Comparison of ENCODE assay signal across 21 cellular contexts in genomic region chr1:73617145-73617544, GRCh38.
"Had no signal": no experiment of that assay in that cellular context is flagged by ENCODE, and none has a peak within 500 bp of the region (broad histone marks: within the 10 kb centered on the region; RNA-seq: fewer than 3 reads in every experiment).

No MANE protein-coding gene starts in this region.

- H3K36me3 Mint-ChIP-seq: mesothelial cell of epicardium, naive B cell had no signal

- H2AFZ ChIP-seq: hepatocyte had no signal

- H3K79me2 ChIP-seq: hepatocyte had no signal

- ATAC-seq: effector memory CD8-positive, alpha-beta T cell; foreskin keratinocyte; gastroesophageal sphincter; heart left ventricle; left cardiac atrium; left lung; left ventricle myocardium superior; mucosa of descending colon had no signal

- H3K4me1 Mint-ChIP-seq: immature natural killer cell, mesothelial cell of epicardium, naive B cell had no signal

- DNase-seq: colonic mucosa; cortex of kidney; effector CD8-positive, alpha-beta T cell; effector memory CD8-positive, alpha-beta T cell; foreskin keratinocyte; heart left ventricle; hypothalamus; immature natural killer cell; islet precursor cell; left cardiac atrium; left lung; left ventricle myocardium superior; lower lobe of right lung; mesenchymal stem cell; mucosa of descending colon; naive B cell had no signal

- H3K36me3 ChIP-seq: colonic mucosa, esophagus muscularis mucosa, gastroesophageal sphincter, heart left ventricle, left lung, lower lobe of right lung had no signal

- H3K4me1 ChIP-seq: colonic mucosa, esophagus muscularis mucosa, foreskin keratinocyte, gastroesophageal sphincter, heart left ventricle, left lung, lower lobe of right lung had no signal

- H3K27me3 Mint-ChIP-seq: dendritic cell treated with granulocyte-macrophage colony-stimulating factor and Interleukin-4, amounts not matched to agents 40 ng/mL and 50 ng/mL, for 4 days; effector memory CD8-positive, alpha-beta T cell; naive B cell had no signal

- H3K4me2 ChIP-seq: hepatocyte had no signal

- H3K27ac ChIP-seq: colonic mucosa, esophagus muscularis mucosa, foreskin keratinocyte, gastroesophageal sphincter, heart left ventricle, hepatocyte, left lung, lower lobe of right lung had no signal

- H3K4me3 Mint-ChIP-seq: dendritic cell treated with granulocyte-macrophage colony-stimulating factor and Interleukin-4, amounts not matched to agents 40 ng/mL and 50 ng/mL, for 4 days; effector memory CD8-positive, alpha-beta T cell; immature natural killer cell; mesothelial cell of epicardium; naive B cell had no signal

- H3K9me3 Mint-ChIP-seq: naive B cell had no signal

- H3K4me3 ChIP-seq: colonic mucosa, esophagus muscularis mucosa, gastroesophageal sphincter, heart left ventricle, hepatocyte, left lung, lower lobe of right lung, mucosa of descending colon had no signal

- H3K27me3 ChIP-seq: colonic mucosa, esophagus muscularis mucosa, foreskin keratinocyte, gastroesophageal sphincter, heart left ventricle, hepatocyte, left lung had no signal

- H3K9me3 ChIP-seq: colonic mucosa, esophagus muscularis mucosa, gastroesophageal sphincter, heart left ventricle, lower lobe of right lung, mucosa of descending colon had no signal

- H3K27ac Mint-ChIP-seq: dendritic cell treated with granulocyte-macrophage colony-stimulating factor and Interleukin-4, amounts not matched to agents 40 ng/mL and 50 ng/mL, for 4 days; effector memory CD8-positive, alpha-beta T cell; immature natural killer cell; mesothelial cell of epicardium had no signal
